In the genomic region with DNA sequence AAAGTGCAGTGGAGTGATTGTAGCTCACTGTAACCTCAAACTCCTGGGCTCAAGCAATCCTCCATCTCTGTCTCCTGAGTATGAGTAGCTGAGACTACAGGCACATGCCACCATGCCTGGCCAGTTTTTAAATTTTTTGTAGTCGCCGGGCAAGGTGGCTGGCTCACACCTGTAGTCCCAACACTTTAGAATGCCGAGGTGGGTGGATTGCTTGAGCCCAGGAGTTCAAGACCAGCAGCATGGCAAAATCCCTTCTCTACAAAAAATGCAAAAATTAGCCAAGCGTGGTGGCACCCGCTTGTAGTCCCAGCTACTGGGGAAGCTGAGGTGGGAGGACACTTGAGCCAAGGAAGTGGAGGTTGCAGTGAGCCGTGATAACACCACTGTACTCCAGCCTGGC, we compare ENCODE assay signal across 2 cellular contexts.
TF ChIP-seq lines count a peak whose summit lies in the region.

No MANE protein-coding gene starts in this region.

TF ChIP-seq in GM23338, 12 proteins besides CTCF, POLR2A, EP300 and RAD21 (continues in another document):
- TF ChIP-seq NANOG (IDR thresholded peaks at IDR 0.05; ENCODE audit: borderline replicate concordance) (no peak), JUNB (IDR thresholded peaks at IDR 0.05; ENCODE audit: unreplicated experiment) (no peak), EZH2 (IDR thresholded peaks at IDR 0.05; ENCODE audit: low read depth, unreplicated experiment) (no peak), ZNF114 (CRISPR knock-in tag; IDR thresholded peaks at IDR 0.05) (no peak), ZNF331 (CRISPR knock-in tag; IDR thresholded peaks at IDR 0.05; ENCODE audit: low read depth) (no peak), STAT1 (IDR thresholded peaks at IDR 0.05; ENCODE audit: unreplicated experiment) (no peak), ETS1 (IDR thresholded peaks at IDR 0.05) (no peak), POLR2AphosphoS5 (IDR thresholded peaks at IDR 0.05; ENCODE audit: low read depth) (no peak), EZH2phosphoT487 (IDR thresholded peaks at IDR 0.05; ENCODE audit: unreplicated experiment) (no peak)
- TF ChIP-seq, protein P1, sequence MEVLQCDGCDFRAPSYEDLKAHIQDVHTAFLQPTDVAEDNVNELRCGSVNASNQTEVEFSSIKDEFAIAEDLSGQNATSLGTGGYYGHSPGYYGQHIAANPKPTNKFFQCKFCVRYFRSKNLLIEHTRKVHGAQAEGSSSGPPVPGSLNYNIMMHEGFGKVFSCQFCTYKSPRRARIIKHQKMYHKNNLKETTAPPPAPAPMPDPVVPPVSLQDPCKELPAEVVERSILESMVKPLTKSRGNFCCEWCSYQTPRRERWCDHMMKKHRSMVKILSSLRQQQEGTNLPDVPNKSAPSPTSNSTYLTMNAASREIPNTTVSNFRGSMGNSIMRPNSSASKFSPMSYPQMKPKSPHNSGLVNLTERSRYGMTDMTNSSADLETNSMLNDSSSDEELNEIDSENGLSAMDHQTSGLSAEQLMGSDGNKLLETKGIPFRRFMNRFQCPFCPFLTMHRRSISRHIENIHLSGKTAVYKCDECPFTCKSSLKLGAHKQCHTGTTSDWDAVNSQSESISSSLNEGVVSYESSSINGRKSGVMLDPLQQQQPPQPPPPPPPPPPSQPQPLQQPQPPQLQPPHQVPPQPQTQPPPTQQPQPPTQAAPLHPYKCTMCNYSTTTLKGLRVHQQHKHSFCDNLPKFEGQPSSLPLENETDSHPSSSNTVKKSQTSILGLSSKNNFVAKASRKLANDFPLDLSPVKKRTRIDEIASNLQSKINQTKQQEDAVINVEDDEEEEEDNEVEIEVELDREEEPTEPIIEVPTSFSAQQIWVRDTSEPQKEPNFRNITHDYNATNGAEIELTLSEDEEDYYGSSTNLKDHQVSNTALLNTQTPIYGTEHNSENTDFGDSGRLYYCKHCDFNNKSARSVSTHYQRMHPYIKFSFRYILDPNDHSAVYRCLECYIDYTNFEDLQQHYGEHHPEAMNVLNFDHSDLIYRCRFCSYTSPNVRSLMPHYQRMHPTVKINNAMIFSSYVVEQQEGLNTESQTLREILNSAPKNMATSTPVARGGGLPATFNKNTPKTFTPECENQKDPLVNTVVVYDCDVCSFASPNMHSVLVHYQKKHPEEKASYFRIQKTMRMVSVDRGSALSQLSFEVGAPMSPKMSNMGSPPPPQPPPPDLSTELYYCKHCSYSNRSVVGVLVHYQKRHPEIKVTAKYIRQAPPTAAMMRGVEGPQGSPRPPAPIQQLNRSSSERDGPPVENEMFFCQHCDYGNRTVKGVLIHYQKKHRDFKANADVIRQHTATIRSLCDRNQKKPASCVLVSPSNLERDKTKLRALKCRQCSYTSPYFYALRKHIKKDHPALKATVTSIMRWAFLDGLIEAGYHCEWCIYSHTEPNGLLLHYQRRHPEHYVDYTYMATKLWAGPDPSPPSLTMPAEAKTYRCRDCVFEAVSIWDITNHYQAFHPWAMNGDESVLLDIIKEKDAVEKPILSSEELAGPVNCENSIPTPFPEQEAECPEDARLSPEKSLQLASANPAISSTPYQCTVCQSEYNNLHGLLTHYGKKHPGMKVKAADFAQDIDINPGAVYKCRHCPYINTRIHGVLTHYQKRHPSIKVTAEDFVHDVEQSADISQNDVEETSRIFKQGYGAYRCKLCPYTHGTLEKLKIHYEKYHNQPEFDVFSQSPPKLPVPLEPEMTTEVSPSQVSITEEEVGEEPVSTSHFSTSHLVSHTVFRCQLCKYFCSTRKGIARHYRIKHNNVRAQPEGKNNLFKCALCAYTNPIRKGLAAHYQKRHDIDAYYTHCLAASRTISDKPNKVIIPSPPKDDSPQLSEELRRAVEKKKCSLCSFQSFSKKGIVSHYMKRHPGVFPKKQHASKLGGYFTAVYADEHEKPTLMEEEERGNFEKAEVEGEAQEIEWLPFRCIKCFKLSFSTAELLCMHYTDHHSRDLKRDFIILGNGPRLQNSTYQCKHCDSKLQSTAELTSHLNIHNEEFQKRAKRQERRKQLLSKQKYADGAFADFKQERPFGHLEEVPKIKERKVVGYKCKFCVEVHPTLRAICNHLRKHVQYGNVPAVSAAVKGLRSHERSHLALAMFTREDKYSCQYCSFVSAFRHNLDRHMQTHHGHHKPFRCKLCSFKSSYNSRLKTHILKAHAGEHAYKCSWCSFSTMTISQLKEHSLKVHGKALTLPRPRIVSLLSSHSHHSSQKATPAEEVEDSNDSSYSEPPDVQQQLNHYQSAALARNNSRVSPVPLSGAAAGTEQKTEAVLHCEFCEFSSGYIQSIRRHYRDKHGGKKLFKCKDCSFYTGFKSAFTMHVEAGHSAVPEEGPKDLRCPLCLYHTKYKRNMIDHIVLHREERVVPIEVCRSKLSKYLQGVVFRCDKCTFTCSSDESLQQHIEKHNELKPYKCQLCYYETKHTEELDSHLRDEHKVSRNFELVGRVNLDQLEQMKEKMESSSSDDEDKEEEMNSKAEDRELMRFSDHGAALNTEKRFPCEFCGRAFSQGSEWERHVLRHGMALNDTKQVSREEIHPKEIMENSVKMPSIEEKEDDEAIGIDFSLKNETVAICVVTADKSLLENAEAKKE (CRISPR knock-in tag; IDR thresholded peaks at IDR 0.05): no peak

TF ChIP-seq in H1, 55 proteins besides CTCF, POLR2A, EP300 and RAD21:
- TF ChIP-seq MAFK (IDR thresholded peaks at IDR 0.05; ENCODE audit: low read depth, low read length) (no peak), SUZ12 (IDR thresholded peaks at IDR 0.05; ENCODE audit: low read length) (no peak), TCF12 (IDR thresholded peaks at IDR 0.05; ENCODE audit: low read depth, low read length) (no peak), JUND (IDR thresholded peaks at IDR 0.05; ENCODE audit: low read length) (no peak), BRCA1 (IDR thresholded peaks at IDR 0.05; ENCODE audit: low read depth, low read length) (no peak), GTF2F1 (IDR thresholded peaks at IDR 0.05; ENCODE audit: borderline replicate concordance, low read depth, low read length) (no peak), NRF1 (IDR thresholded peaks at IDR 0.05; ENCODE audit: low read depth, low read length) (no peak), CBX8 (IDR thresholded peaks at IDR 0.05; ENCODE audit: borderline replicate concordance, low read depth, low read length) (no peak), TAF7 (optimal IDR thresholded peaks at IDR 0.05; ENCODE audit: borderline replicate concordance, low read depth, low read length) (no peak), SP4 (IDR thresholded peaks at IDR 0.05; ENCODE audit: low read length) (no peak), POLR2AphosphoS5 (IDR thresholded peaks at IDR 0.05; ENCODE audit: low read depth, low read length) (no peak), CBX5 (IDR thresholded peaks at IDR 0.05; ENCODE audit: low read depth, low read length) (no peak), SIX5 (IDR thresholded peaks at IDR 0.05; ENCODE audit: low read depth, low read length) (no peak), CREB1 (IDR thresholded peaks at IDR 0.05) (no peak), SIN3A (conservative IDR thresholded peaks at IDR 0.05 in 1 of 2, IDR thresholded peaks at IDR 0.05 in 1 of 2; ENCODE audit: low read depth in 1 of 2, low read length in 2 of 2) (no peak)
- TF ChIP-seq, protein P2, sequence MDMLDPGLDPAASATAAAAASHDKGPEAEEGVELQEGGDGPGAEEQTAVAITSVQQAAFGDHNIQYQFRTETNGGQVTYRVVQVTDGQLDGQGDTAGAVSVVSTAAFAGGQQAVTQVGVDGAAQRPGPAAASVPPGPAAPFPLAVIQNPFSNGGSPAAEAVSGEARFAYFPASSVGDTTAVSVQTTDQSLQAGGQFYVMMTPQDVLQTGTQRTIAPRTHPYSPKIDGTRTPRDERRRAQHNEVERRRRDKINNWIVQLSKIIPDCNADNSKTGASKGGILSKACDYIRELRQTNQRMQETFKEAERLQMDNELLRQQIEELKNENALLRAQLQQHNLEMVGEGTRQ (IDR thresholded peaks at IDR 0.05; ENCODE audit: low read length): no peak
TF ChIP-seq in H1: peak in this region for 0.
